In the genomic region with DNA sequence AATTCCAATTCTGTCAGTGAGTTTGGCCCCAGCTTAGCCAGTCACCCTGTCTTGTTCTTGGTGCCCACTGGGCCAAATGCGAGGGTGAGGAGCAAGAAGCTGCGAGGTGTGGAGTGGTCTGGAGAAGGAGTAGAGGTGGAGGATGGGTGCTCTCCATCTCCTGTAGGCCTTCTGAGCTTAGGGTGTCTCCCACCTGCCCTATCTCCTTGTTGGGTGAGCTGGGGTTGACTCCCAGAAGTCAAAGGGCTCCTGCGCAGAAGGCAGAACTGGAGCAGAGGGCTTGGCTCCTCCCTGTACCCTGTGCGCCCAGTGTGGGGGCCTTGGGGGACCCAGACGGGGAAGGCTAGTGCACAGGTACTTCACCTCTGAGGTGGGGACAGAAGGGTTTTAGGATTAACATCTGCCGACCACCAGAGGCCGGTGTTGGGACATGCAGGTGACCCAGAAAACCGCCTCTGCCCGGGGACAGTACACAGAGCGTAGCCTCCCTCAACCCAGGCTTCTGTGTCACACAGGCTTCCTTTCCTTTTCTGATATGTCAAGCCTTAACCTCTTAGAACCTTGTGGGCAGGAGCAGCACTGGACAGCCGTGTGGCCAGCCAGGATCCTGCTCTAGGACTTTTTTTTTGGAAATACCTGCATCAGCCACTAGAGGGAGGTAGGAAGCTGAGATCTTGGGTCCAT, we compare ENCODE assay signal across 8 cellular contexts. TPM values are rescaled to one million over a fixed set of nuclear protein-coding genes. Genes with fewer than 3 reads are reported as not detected.
A peak's percentile ranks its signal among the peaks of the same experiment; 100 is the strongest.
DNase-seq lines count a peak whose midpoint lies in the region; ATAC-seq lines count a peak whose summit lies in the region.

No MANE protein-coding gene starts in this region.

- H3K4me3 Mint-ChIP-seq in T-helper 17 cell: peak overlapping the region; percentile 69

- intact Hi-C loops in left colon (cut with DNase I, micrococcal nuclease): no loop called here

- peak overlapping the region; percentile 79 for H3K27ac Mint-ChIP-seq in T-helper 17 cell

- in situ Hi-C loops in Caki2 (cut with HindIII; ENCODE audit: low pct_unique_long_range_greater_than_20kb, low sequenced_read_pairs): no loop called here

- peaks cover 3% of the 10 kb centered on the region for H3K36me3 Mint-ChIP-seq in T-helper 17 cell (ENCODE audit: low read depth)

- peaks cover 21% of the 10 kb centered on the region for H3K4me1 Mint-ChIP-seq in T-helper 17 cell

- H3K27me3 Mint-ChIP-seq in T-helper 17 cell: peaks cover 5% of the 10 kb centered on the region

- DNase-seq in Caki2 (ENCODE audit: low read depth) (peak; percentile 69), NAMALWA (ENCODE audit: low spot score) (peak; percentile 78), T-helper 17 cell (peak in 1 of 3 donors; percentile 33), left colon (peak in 1 of 2 donors; percentile 32)
- DNase-seq in central memory CD4-positive, alpha-beta T cell: peak; percentile 42
- DNase-seq in stimulated activated CD8-positive, alpha-beta memory T cell treated with anti-CD3 and anti-CD28 coated beads, Interleukin-4, amount 100 ng/mL, for 48 hours: peak; percentile 59

- H3K9me3 ChIP-seq in T-helper 17 cell (ENCODE audit: control insufficient read depth, low read length, poor library complexity, severe bottlenecking): peaks cover under 1% of the 10 kb centered on the region

- ATAC-seq in GM21447 (IDR thresholded peaks at IDR 0.05; ENCODE audit: unreplicated experiment) (peak; percentile 45), T-helper 17 cell (peak; percentile 76), left colon (peak; percentile 95), GM18861 (IDR thresholded peaks at IDR 0.05; ENCODE audit: unreplicated experiment) (no peak)

RNA-seq across cellular contexts. Expression of a gene that starts 16.9 kb away (rescaled TPM):
- total RNA-seq in Caki2 (2014; rRNA removed; shearing (Covaris generic); ENCODE audit: low replicate concordance): not detected in 2 replicates
- not detected for total RNA-seq in T-helper 17 cell
- not detected for total RNA-seq in left colon

RNA-seq across cellular contexts. Expression of a gene that starts 30.3 kb away (rescaled TPM):
- total RNA-seq in Caki2 (2014; rRNA removed; shearing (Covaris generic); ENCODE audit: low replicate concordance): 14.9 and 19.6 TPM in 2 replicates
- 10 to 100 TPM; 20.4 to 22.2 TPM for total RNA-seq in T-helper 17 cell
- total RNA-seq in left colon: 10 to 100 TPM; 35.9 to 36.3 TPM

RNA-seq across cellular contexts. Expression of a gene that starts 35.9 kb away (rescaled TPM):
- 12.2 and 19.7 TPM in 2 replicates for total RNA-seq in Caki2 (2014; rRNA removed; shearing (Covaris generic); ENCODE audit: low replicate concordance)
- 100 to 1,000 TPM; 590 to 639 TPM for total RNA-seq in T-helper 17 cell
- 100 to 1,000 TPM in 1 of 2 donors, 10 to 100 TPM in 1; 97.7 to 126 TPM for total RNA-seq in left colon

Comparison
In these comparisons a context has a peak if more than half of its experiments do, and no peak if none do; other contexts are left out.
1. RNA of a gene that starts 35.9 kb away (total RNA-seq): 590 to 639 TPM in T-helper 17 cell; 97.7 to 126 TPM in left colon and 12.2 to 19.7 TPM in Caki2; every median in the first group is over 4 times any median in the second.